ENCODE assay signal across 10 cellular contexts in genomic region chr9:131266301-131267229, GRCh38. TPM values are rescaled to one million over a fixed set of nuclear protein-coding genes. Genes with fewer than 3 reads are reported as not detected.
DNase-seq lines count a peak whose midpoint lies in the region; ATAC-seq and TF ChIP-seq lines count a peak whose summit lies in the region.
"Had no signal": no experiment of that assay in that cellular context is flagged by ENCODE, and none has a peak within 500 bp of the region (broad histone marks: within the 10 kb centered on the region; RNA-seq: fewer than 3 reads in every experiment).

No MANE protein-coding gene starts in this region.

- no peaks in the 10 kb centered on the region for H3F3A ChIP-seq in PC-3 (ENCODE audit: low read length, unreplicated experiment)
- peaks cover 42% of the 10 kb centered on the region for H3F3A ChIP-seq in MM.1S (ENCODE audit: insufficient read depth, low read length)

- POLR2A ChIA-PET in PC-3 (lab: Charles Lee; ENCODE audit: unreplicated experiment): no interaction called here
- POLR2A ChIA-PET in naive thymus-derived CD4-positive, alpha-beta T cell (lab: Charles Lee): interaction anchor here (0.6 to 16.2 kb wide), 6 partner anchors 9 to 106 kb away, joined by 4 to 886 read pairs (median 37); partner anchors contain the start of gene FAM78A

- peaks cover 0 to 4% (median 0%) of the 10 kb centered on the region in 11 donors for H3K9me3 Mint-ChIP-seq in naive thymus-derived CD4-positive, alpha-beta T cell

- H3K4me1 ChIP-seq in PC-3 (ENCODE audit: insufficient read depth, low read length) (no peaks in the 10 kb centered on the region), MM.1S (ENCODE audit: low read length) (peaks cover 44% of the 10 kb centered on the region)
- peaks cover 66 to 78% of the 10 kb centered on the region in 2 donors for H3K4me1 ChIP-seq in naive thymus-derived CD4-positive, alpha-beta T cell (ENCODE audit: control insufficient read depth in 2 of 2, insufficient read depth in 2 of 2, low read length in 2 of 2)

- H3K4me2 ChIP-seq in PC-3 (ENCODE audit: low read length): no peak overlapping the region
- no peak overlapping the region for H3K4me2 ChIP-seq in MM.1S (ENCODE audit: low read depth, low read length)

- no peak overlapping the region for H3K4me3 ChIP-seq in PC-3 (ENCODE audit: low read length)
- H3K4me3 ChIP-seq in naive thymus-derived CD4-positive, alpha-beta T cell (ENCODE audit: low read length): peak overlapping the region; percentile 61
- H3K4me3 ChIP-seq in MM.1S (ENCODE audit: low read length): no peak overlapping the region

- CTCF ChIA-PET in PC-3 (lab: Charles Lee): no interaction called here
- CTCF ChIA-PET in naive thymus-derived CD4-positive, alpha-beta T cell (lab: Charles Lee): interaction anchor here (0.6 to 5.0 kb wide), 5 partner anchors 8 to 89 kb away, joined by 3 to 44 read pairs (median 3); no protein-coding TSS in a partner anchor

- intact Hi-C loops in PC-3 (cut with micrococcal nuclease): no loop called here
- intact Hi-C loops in naive thymus-derived CD4-positive, alpha-beta T cell (cut with micrococcal nuclease): loop anchor here in 1 of 2 donors (1.0 to 10.0 kb wide), 3 partner anchors 8 to 1766 kb away; partner anchors contain the start of genes FNBP1 and GTF3C5

- no TSS peak for BruUV-seq in PC-3 (replicated peaks; lab: Mats Ljungman, UMichigan)

- DNase-seq in Ammon's horn (ENCODE audit: low spot score) (peak; percentile 31), PC-3 (peak; percentile 3), GOT3 (lab: John Stamatoyannopoulos, UW) (no peak), NK-92 (lab: John Stamatoyannopoulos, UW; ENCODE audit: unreplicated experiment) (no peak), MM.1S (no peak)
- peak; percentile 39 for DNase-seq in central memory CD4-positive, alpha-beta T cell
- DNase-seq in naive thymus-derived CD4-positive, alpha-beta T cell: peak in 7 of 9 donors; percentile 43 to 76 (median 54)
- DNase-seq: SHP77 had no signal

- TF ChIP-seq CTCF in PC-3 (conservative IDR thresholded peaks at IDR 0.05; ENCODE audit: low read depth, low read length) (no peak), MM.1S (IDR thresholded peaks at IDR 0.05; ENCODE audit: low read length) (no peak)

- H3K9ac ChIP-seq in PC-3 (ENCODE audit: low read length): no peak overlapping the region
- no peak overlapping the region for H3K9ac ChIP-seq in MM.1S (ENCODE audit: low read length)

- no peaks in the 10 kb centered on the region for H3K36me3 ChIP-seq in PC-3 (ENCODE audit: low read depth, low read length)
- peaks cover 0 to 12% (median 5%) of the 10 kb centered on the region in 3 experiments for H3K36me3 ChIP-seq in naive thymus-derived CD4-positive, alpha-beta T cell (ENCODE audit: control insufficient read depth in 2 of 3, insufficient read depth in 3 of 3, low read length in 3 of 3)
- H3K36me3 ChIP-seq in MM.1S (replicated peaks; ENCODE audit: insufficient read depth, low read length): no peaks in the 10 kb centered on the region

- no peaks in the 10 kb centered on the region for H3K27me3 Mint-ChIP-seq in naive thymus-derived CD4-positive, alpha-beta T cell

- no peaks in the 10 kb centered on the region for H3K79me2 ChIP-seq in PC-3 (ENCODE audit: low read length)
- peaks cover 78% of the 10 kb centered on the region for H3K79me2 ChIP-seq in MM.1S (ENCODE audit: low read length)

- H3K4me1 Mint-ChIP-seq in naive thymus-derived CD4-positive, alpha-beta T cell: peaks cover 57 to 89% (median 73%) of the 10 kb centered on the region in 7 donors

- H3K27ac ChIP-seq in PC-3 (ENCODE audit: low read length): no peak overlapping the region
- peak overlapping the region; percentile 96 for H3K27ac ChIP-seq in naive thymus-derived CD4-positive, alpha-beta T cell (ENCODE audit: low read depth, low read length)
- H3K27ac ChIP-seq in MM.1S (ENCODE audit: low read length): no peak overlapping the region
- H3K27ac ChIP-seq: C4-2B had no signal

- H3K36me3 Mint-ChIP-seq in naive thymus-derived CD4-positive, alpha-beta T cell: peaks cover 6 to 48% (median 15%) of the 10 kb centered on the region in 5 donors

- H3K27ac Mint-ChIP-seq in naive thymus-derived CD4-positive, alpha-beta T cell: peak overlapping the region; percentile 82 to 100 (median 99)

- H3K4me3 Mint-ChIP-seq in naive thymus-derived CD4-positive, alpha-beta T cell: peak overlapping the region; percentile 82 to 99 (median 88)

- ATAC-seq in PC-3 (no peak), HG02798 (IDR thresholded peaks at IDR 0.05; ENCODE audit: poor library complexity, unreplicated experiment) (no peak)
- peak; percentile 24 for ATAC-seq in naive thymus-derived CD4-positive, alpha-beta T cell

- H4K20me1 ChIP-seq in PC-3 (ENCODE audit: low read length) (no peaks in the 10 kb centered on the region), MM.1S (ENCODE audit: insufficient read depth, low read length) (no peaks in the 10 kb centered on the region)

- H2AFZ ChIP-seq in PC-3 (ENCODE audit: low read length) (no peak overlapping the region), MM.1S (ENCODE audit: low read length) (no peak overlapping the region)

- H3K27me3 ChIP-seq in PC-3 (ENCODE audit: low read length): no peaks in the 10 kb centered on the region
- no peaks in the 10 kb centered on the region for H3K27me3 ChIP-seq in naive thymus-derived CD4-positive, alpha-beta T cell (ENCODE audit: control insufficient read depth in 2 of 2, insufficient read depth in 2 of 2, low read length in 2 of 2)
- no peaks in the 10 kb centered on the region for H3K27me3 ChIP-seq in MM.1S (replicated peaks; ENCODE audit: insufficient read depth, low read length)

- no peaks in the 10 kb centered on the region for H3K9me3 ChIP-seq in PC-3 (ENCODE audit: low read length)
- no peaks in the 10 kb centered on the region for H3K9me3 ChIP-seq in naive thymus-derived CD4-positive, alpha-beta T cell (ENCODE audit: control insufficient read depth in 2 of 3, low read length in 3 of 3)
- no peaks in the 10 kb centered on the region for H3K9me3 ChIP-seq in MM.1S (replicated peaks; ENCODE audit: insufficient read depth, low read length)

- H3K9me2 ChIP-seq in PC-3 (replicated peaks; ENCODE audit: low read length): no peaks in the 10 kb centered on the region
- no peaks in the 10 kb centered on the region for H3K9me2 ChIP-seq in MM.1S (replicated peaks; ENCODE audit: insufficient read depth, low read length)

RNA-seq across cellular contexts. Expression of gene FAM78A, which starts 9.7 kb away (rescaled TPM):
- total RNA-seq in PC-3 (2014; rRNA removed): 0.07 and 0.40 TPM in 2 replicates
- 100 to 1,000 TPM in 3 of 5 experiments, 10 to 100 TPM in 2; 64.6 to 114 (median 104) TPM for total RNA-seq in naive thymus-derived CD4-positive, alpha-beta T cell
- polyA plus RNA-seq in naive thymus-derived CD4-positive, alpha-beta T cell: 10 to 100 TPM; 10.5 to 24.8 TPM

RNA-seq across cellular contexts. Expression of gene PLPP7, which starts 23.0 kb away (rescaled TPM):
- 0.98 TPM in 1 of 2 replicates, not detected in the other for total RNA-seq in PC-3 (2014; rRNA removed)
- total RNA-seq in naive thymus-derived CD4-positive, alpha-beta T cell: under 1 TPM in 4 of 5 experiments, not detected in 1; 0.12 to 0.24 (median 0.14) TPM
- polyA plus RNA-seq in naive thymus-derived CD4-positive, alpha-beta T cell: under 1 TPM; 0.24 to 0.71 TPM

Comparison
In these comparisons a context has a peak if more than half of its experiments do, and no peak if none do; other contexts are left out.
1. DNase-seq: peak in Ammon's horn (single experiment), PC-3 (single experiment), central memory CD4-positive, alpha-beta T cell (single experiment) and naive thymus-derived CD4-positive, alpha-beta T cell (7 of 9); none in GOT3 (single experiment), NK-92 (single experiment) and MM.1S (single experiment).
2. RNA of gene FAM78A, which starts 9.7 kb away (total RNA-seq): 64.6 to 114 TPM in naive thymus-derived CD4-positive, alpha-beta T cell; 0.07 to 0.40 TPM in PC-3; every median in the first group is over 10 times any median in the second.